In genomic region chr3:106530367-106530766, GRCh38 we compare ENCODE assay signal across 21 cellular contexts.
"Had no signal": no experiment of that assay in that cellular context is flagged by ENCODE, and none has a peak within 500 bp of the region (broad histone marks: within the 10 kb centered on the region; RNA-seq: fewer than 3 reads in every experiment).

No MANE protein-coding gene starts in this region.

- DNase-seq: effector memory CD8-positive, alpha-beta T cell; erythroblast; esophagus squamous epithelium; foreskin melanocyte; glutamatergic neuron; heart right ventricle; hippocampal formation; left ventricle myocardium superior; lower lobe of right lung; naive thymus-derived CD8-positive, alpha-beta T cell; nephron progenitor cell; nucleus accumbens; stimulated activated CD4-positive, alpha-beta T cell treated with anti-CD3 and anti-CD28 coated beads, Interleukin-12 subunit alpha, Interleukin-12 subunit beta, amount 100 ng/mL, for 4 hours; stimulated activated CD4-positive, alpha-beta T cell treated with anti-CD3 and anti-CD28 coated beads, Interleukin-1b, Interleukin-23, amount 100 ng/mL, for 48 hours; stimulated activated CD4-positive, alpha-beta T cell treated with anti-CD3 and anti-CD28 coated beads, Interleukin-4, amount 100 ng/mL, for 1 hour; stimulated activated CD8-positive, alpha-beta memory T cell treated with anti-CD3 and anti-CD28 coated beads, Interleukin-4, amount 100 ng/mL, for 48 hours; stimulated activated naive CD4-positive, alpha-beta T cell; stimulated activated naive CD8-positive, alpha-beta T cell treated with anti-CD3 and anti-CD28 coated beads, Interleukin-15, amount 100 ng/mL, for 72 hours; transverse colon; upper lobe of right lung; uterus had no signal
